ENCODE assay signal across 1 cellular context in the genomic region with DNA sequence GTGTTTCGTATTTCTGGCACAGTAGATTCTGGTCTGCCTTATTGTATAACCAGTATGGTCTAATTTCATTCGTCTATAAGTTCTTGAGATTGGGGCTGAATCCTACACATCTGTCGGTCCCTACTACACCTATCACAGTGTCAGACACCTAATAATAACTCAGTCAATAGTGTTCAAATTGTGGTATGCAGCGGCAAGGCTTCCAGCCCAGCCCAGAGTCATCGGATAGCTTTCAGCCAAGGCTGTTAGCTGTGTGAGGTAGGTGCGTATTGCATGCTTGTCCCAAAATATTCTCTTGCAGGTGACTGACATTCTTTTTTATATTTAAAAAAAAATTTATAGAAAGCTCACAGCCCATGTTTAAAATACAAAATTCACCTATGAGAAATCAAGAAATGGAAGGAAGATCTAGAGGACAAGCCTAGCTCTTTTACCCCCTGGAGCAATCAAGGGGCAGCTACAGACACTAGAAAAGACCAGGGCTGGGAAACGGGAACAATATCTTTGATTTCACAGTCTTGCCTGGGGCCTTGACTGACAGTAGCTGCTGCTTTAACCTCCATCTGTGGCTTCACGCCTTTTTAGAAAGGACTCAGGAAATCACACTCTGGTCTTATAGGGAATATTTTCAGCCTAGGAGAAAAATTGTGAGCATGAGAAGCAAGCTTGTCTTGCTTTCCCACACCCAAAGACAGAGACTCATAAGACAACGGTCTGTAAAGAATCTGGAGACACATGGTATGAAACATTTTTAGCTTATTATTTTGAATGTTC.
TF ChIP-seq lines count a peak whose summit lies in the region.

No MANE protein-coding gene starts in this region.

TF ChIP-seq in endothelial cell of umbilical vein, 7 proteins besides CTCF, POLR2A, EP300 and RAD21 (continued from another document):
- TF ChIP-seq, protein P1, sequence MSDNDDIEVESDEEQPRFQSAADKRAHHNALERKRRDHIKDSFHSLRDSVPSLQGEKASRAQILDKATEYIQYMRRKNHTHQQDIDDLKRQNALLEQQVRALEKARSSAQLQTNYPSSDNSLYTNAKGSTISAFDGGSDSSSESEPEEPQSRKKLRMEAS (IDR thresholded peaks at IDR 0.05; ENCODE audit: insufficient read depth, insufficient read length): no peak
- TF ChIP-seq EZH2 (IDR thresholded peaks at IDR 0.05; ENCODE audit: borderline replicate concordance, low read depth, low read length, severe bottlenecking): no peak
- no peak for TF ChIP-seq POLR2AphosphoS5 (IDR thresholded peaks at IDR 0.05; ENCODE audit: insufficient read depth, low read depth, low read length)
